ENCODE assay signal across 20 cellular contexts in the genomic region with DNA sequence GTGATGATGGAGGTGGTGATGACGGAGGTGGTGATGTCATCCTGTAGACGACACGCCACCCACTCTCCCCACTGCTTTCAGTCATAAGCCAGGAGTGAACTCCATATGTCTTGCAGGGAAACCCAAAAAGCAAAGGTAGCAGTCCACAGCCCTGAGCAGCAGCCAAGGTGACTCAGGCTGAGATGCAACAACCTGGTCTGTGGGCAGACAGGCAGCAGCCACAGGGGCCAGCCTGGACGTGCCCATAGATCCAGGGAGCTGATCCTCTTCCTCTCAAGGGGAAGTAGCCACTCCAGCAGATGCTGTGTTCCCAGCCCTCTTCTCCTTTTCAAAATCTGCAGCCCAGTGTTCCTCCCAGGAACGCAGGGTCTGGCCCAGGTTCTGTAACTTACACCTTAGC. TPM values are rescaled to one million over a fixed set of nuclear protein-coding genes. Genes with fewer than 3 reads are reported as not detected.
"Had no signal": no experiment of that assay in that cellular context is flagged by ENCODE, and none has a peak within 500 bp of the region (broad histone marks: within the 10 kb centered on the region; RNA-seq: fewer than 3 reads in every experiment).

No MANE protein-coding gene starts in this region.

- H3K79me2 ChIP-seq: hepatocyte had no signal

- H3K27ac ChIP-seq: hepatocyte, left lung, neutrophil, suprapubic skin had no signal

- H3K4me1 Mint-ChIP-seq: T-helper 17 cell had no signal

- H3K27me3 ChIP-seq: left lung, neutrophil, suprapubic skin had no signal

- H3K36me3 Mint-ChIP-seq: activated CD4-positive, alpha-beta memory T cell treated with anti-CD3 and anti-CD28 coated beads for 36 hours; activated CD8-positive, alpha-beta memory T cell treated with anti-CD3 and anti-CD28 coated beads, Interleukin-2, amount 10 ng/mL, durations not matched to agents 7 days and 5 days; type B pancreatic cell had no signal

- H3K4me3 ChIP-seq: hepatocyte, left lung, skin epidermis, suprapubic skin had no signal

- H3K4me2 ChIP-seq: hepatocyte had no signal

- H3K27me3 Mint-ChIP-seq: naive B cell had no signal

- H3K36me3 ChIP-seq: left lung, neutrophil, suprapubic skin had no signal

- H3K4me3 Mint-ChIP-seq: activated CD4-positive, alpha-beta memory T cell treated with anti-CD3 and anti-CD28 coated beads for 36 hours; activated CD4-positive, alpha-beta T cell treated with anti-CD3 and anti-CD28 coated beads for 36 hours; activated CD8-positive, alpha-beta memory T cell treated with anti-CD3 and anti-CD28 coated beads, Interleukin-2, amount 10 ng/mL, durations not matched to agents 7 days and 5 days; activated T-cell treated with anti-CD3 and anti-CD28 coated beads, Interleukin-2, amount 50 U/mL, for 24 hours; stimulated activated naive CD8-positive, alpha-beta T cell treated with anti-CD3 and anti-CD28 coated beads, Interleukin-15, Interleukin-2, amounts not matched to agents 100 ng/mL and 50 ng/mL, for 24 hours; T-helper 17 cell; type B pancreatic cell had no signal

- H3K4me1 ChIP-seq: suprapubic skin had no signal

- H3K9me3 Mint-ChIP-seq: activated CD4-positive, alpha-beta memory T cell treated with anti-CD3 and anti-CD28 coated beads for 36 hours; type B pancreatic cell had no signal

- H2AFZ ChIP-seq: hepatocyte had no signal

- ATAC-seq: activated CD4-positive, alpha-beta T cell treated with anti-CD3 and anti-CD28 coated beads for 36 hours; activated CD8-positive, alpha-beta memory T cell treated with anti-CD3 and anti-CD28 coated beads, Interleukin-2, amount 10 ng/mL, durations not matched to agents 7 days and 5 days; left lung; T-helper 17 cell had no signal

- DNase-seq: activated CD4-positive, alpha-beta memory T cell treated with anti-CD3 and anti-CD28 coated beads for 36 hours; activated CD4-positive, alpha-beta T cell treated with anti-CD3 and anti-CD28 coated beads for 36 hours; activated CD8-positive, alpha-beta memory T cell treated with anti-CD3 and anti-CD28 coated beads, Interleukin-2, amount 10 ng/mL, durations not matched to agents 7 days and 5 days; activated naive CD4-positive, alpha-beta T cell; activated T-cell treated with anti-CD3 and anti-CD28 coated beads, Interleukin-2, amount 50 U/mL, for 24 hours; anterior cingulate cortex; dermis blood vessel endothelial cell; kidney; left lung; naive B cell; retina; stimulated activated CD4-positive, alpha-beta T cell treated with anti-CD3 and anti-CD28 coated beads, Interleukin-4, amount 100 ng/mL, for 24 hours; T-helper 17 cell had no signal

- H3K9me3 ChIP-seq: left lung, neutrophil, suprapubic skin had no signal

- H3K27ac Mint-ChIP-seq: activated CD4-positive, alpha-beta memory T cell treated with anti-CD3 and anti-CD28 coated beads for 36 hours; activated CD4-positive, alpha-beta T cell treated with anti-CD3 and anti-CD28 coated beads for 36 hours; activated T-cell treated with anti-CD3 and anti-CD28 coated beads, Interleukin-2, amount 50 U/mL, for 24 hours; stimulated activated naive CD8-positive, alpha-beta T cell treated with anti-CD3 and anti-CD28 coated beads, Interleukin-15, Interleukin-2, amounts not matched to agents 100 ng/mL and 50 ng/mL, for 24 hours; T-helper 17 cell; type B pancreatic cell had no signal

- FAIRE-seq: kidney had no signal

RNA-seq across cellular contexts. Expression of gene CIITA, which starts 17.4 kb away (rescaled TPM):
- total RNA-seq: hepatocyte had no signal

RNA-seq across cellular contexts. Expression of gene TVP23A, which starts 41.1 kb away (rescaled TPM):
- total RNA-seq: activated CD4-positive, alpha-beta memory T cell treated with anti-CD3 and anti-CD28 coated beads for 36 hours; activated CD8-positive, alpha-beta memory T cell treated with anti-CD3 and anti-CD28 coated beads, Interleukin-2, amount 10 ng/mL, durations not matched to agents 7 days and 5 days; dermis blood vessel endothelial cell; mononuclear cell; T-helper 17 cell had no signal
